Comparison of ENCODE assay signal across 8 cellular contexts in the genomic region with DNA sequence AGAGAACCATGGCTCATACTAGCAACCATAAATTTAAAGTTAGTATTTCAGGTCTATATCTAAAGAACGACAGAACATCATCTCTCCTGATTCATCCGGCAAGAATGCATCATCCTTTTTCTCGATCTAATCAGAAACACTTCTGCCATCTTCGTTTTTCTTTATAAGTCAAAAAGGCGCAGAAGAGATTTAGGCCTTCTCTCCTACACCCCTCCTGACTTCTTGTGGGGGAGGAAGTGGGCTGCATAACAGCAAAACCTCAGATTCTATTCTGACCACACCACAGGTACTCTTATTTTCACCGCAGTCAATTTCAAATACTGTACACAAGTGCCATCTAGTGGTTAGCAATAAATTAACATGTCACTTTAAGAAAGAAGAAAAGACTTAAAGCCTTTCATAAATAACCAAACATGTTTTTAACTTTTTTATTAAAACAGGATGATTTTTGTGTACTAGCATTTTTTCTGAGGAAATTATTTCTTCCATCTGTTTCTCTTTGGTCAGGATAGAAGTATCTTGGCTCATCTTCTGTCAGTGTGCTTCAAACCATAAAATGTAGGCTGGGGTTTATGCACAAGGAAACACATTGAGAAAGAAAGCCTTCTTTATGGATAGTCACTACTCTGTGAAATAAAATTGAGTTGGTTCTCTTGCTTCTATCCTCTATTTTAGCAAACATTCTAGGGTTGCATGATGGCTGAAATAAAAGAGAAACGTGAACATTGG. TPM values are rescaled to one million over a fixed set of nuclear protein-coding genes. Genes with fewer than 3 reads are reported as not detected.
DNase-seq lines count a peak whose midpoint lies in the region; ATAC-seq lines count a peak whose summit lies in the region.

No MANE protein-coding gene starts in this region.

- no peak overlapping the region for H3K27ac Mint-ChIP-seq in activated naive CD4-positive, alpha-beta T cell treated with anti-CD3 and anti-CD28 coated beads, Interleukin-2, amount 50 U/mL, for 72 hours

- DNase-seq in NCI-H2029 treated with DMSO at 0.1 percent for 48 hours (lab: John Stamatoyannopoulos, UW) (peak; percentile 57), NCI-H2029 (lab: John Stamatoyannopoulos, UW) (no peak), NCI-H69 (lab: John Stamatoyannopoulos, UW) (peak; percentile 77), hepatic stellate cell (ENCODE audit: low spot score) (peak; percentile 7)
- peak in 1 of 2 donors; percentile 17 for DNase-seq in activated naive CD4-positive, alpha-beta T cell treated with anti-CD3 and anti-CD28 coated beads, Interleukin-2, amount 50 U/mL, for 72 hours (ENCODE audit: low spot score in 2 of 2)
- peak; percentile 34 for DNase-seq in stimulated activated CD4-positive, alpha-beta T cell treated with anti-CD3 and anti-CD28 coated beads, Interleukin-15, amount 100 ng/mL, for 24 hours

- ATAC-seq in GM19452 (IDR thresholded peaks at IDR 0.05; ENCODE audit: unreplicated experiment) = peak; percentile 97
- peak; percentile 93 for ATAC-seq in HG03432 (IDR thresholded peaks at IDR 0.05; ENCODE audit: unreplicated experiment)
- ATAC-seq in activated naive CD4-positive, alpha-beta T cell treated with anti-CD3 and anti-CD28 coated beads, Interleukin-2, amount 50 U/mL, for 72 hours = peak; percentile 92 to 97

- H3K36me3 Mint-ChIP-seq in activated naive CD4-positive, alpha-beta T cell treated with anti-CD3 and anti-CD28 coated beads, Interleukin-2, amount 50 U/mL, for 72 hours = no peaks in the 10 kb centered on the region

- no peaks in the 10 kb centered on the region for H3K9me3 Mint-ChIP-seq in activated naive CD4-positive, alpha-beta T cell treated with anti-CD3 and anti-CD28 coated beads, Interleukin-2, amount 50 U/mL, for 72 hours

RNA-seq across cellular contexts. Expression of gene PIK3C3, which starts 48.3 kb away (rescaled TPM):
- 10 to 100 TPM; 56.4 to 72.9 TPM for total RNA-seq in activated naive CD4-positive, alpha-beta T cell treated with anti-CD3 and anti-CD28 coated beads, Interleukin-2, amount 50 U/mL, for 72 hours
